In genomic region chr1:72000809-72001208, GRCh38 we compare ENCODE assay signal across 12 cellular contexts.
A peak's percentile ranks its signal among the peaks of the same experiment; 100 is the strongest.
DNase-seq lines count a peak whose midpoint lies in the region; TF ChIP-seq lines count a peak whose summit lies in the region.
"Had no signal": no experiment of that assay in that cellular context is flagged by ENCODE, and none has a peak within 500 bp of the region (broad histone marks: within the 10 kb centered on the region; RNA-seq: fewer than 3 reads in every experiment).

No MANE protein-coding gene starts in this region.

- H3K9ac ChIP-seq in NT2/D1 (ENCODE audit: insufficient read length, low read depth) (no peak overlapping the region), smooth muscle cell (ENCODE audit: low read depth) (no peak overlapping the region)

- no peaks in the 10 kb centered on the region for H3K9me3 Mint-ChIP-seq in MCF 10A (ENCODE audit: unreplicated experiment)
- no peaks in the 10 kb centered on the region for H3K9me3 Mint-ChIP-seq in activated naive CD4-positive, alpha-beta T cell treated with anti-CD3 and anti-CD28 coated beads for 36 hours
- H3K9me3 Mint-ChIP-seq: activated naive CD4-positive, alpha-beta T cell treated with anti-CD3 and anti-CD28 coated beads, Interleukin-2, amount 10 ng/mL, durations not matched to agents 7 days and 5 days had no signal

- no TSS peak for BruUV-seq in MCF 10A (replicated peaks; lab: Mats Ljungman, UMichigan)

- TF ChIP-seq CTCF in MCF 10A (IDR thresholded peaks at IDR 0.05; ENCODE audit: unreplicated experiment), result no peak
- no peak for TF ChIP-seq CTCF in breast epithelium (IDR thresholded peaks at IDR 0.05)
- no peak for TF ChIP-seq CTCF in smooth muscle cell (IDR thresholded peaks at IDR 0.05; ENCODE audit: borderline replicate concordance, insufficient read depth, poor library complexity, severe bottlenecking)

- peak overlapping the region; percentile 36 for H3K4me2 ChIP-seq in smooth muscle cell

- H3K4me1 ChIP-seq in breast epithelium, result no peaks in the 10 kb centered on the region
- no peaks in the 10 kb centered on the region for H3K4me1 ChIP-seq in NT2/D1 (ENCODE audit: insufficient read depth, insufficient read length)
- peaks cover 4% of the 10 kb centered on the region for H3K4me1 ChIP-seq in smooth muscle cell (ENCODE audit: low read depth)

- H4K20me1 ChIP-seq in smooth muscle cell (ENCODE audit: low read depth), result no peaks in the 10 kb centered on the region

- H3K9me3 ChIP-seq in breast epithelium (no peaks in the 10 kb centered on the region), NT2/D1 (ENCODE audit: insufficient read depth, low read length) (no peaks in the 10 kb centered on the region), smooth muscle cell (replicated peaks; ENCODE audit: low read depth) (no peaks in the 10 kb centered on the region)

- POLR2A ChIA-PET in MCF 10A (lab: Yijun Ruan, JAX), result interaction anchor here (0.6 to 1.2 kb wide), 2 partner anchors 9 to 67 kb away, joined by 3 read pairs; no protein-coding TSS in a partner anchor

- TF ChIP-seq POLR2A in breast epithelium (IDR thresholded peaks at IDR 0.05), result no peak

- DNase-seq in MCF 10A (ENCODE audit: unreplicated experiment) (peak; percentile 15), breast epithelium (ENCODE audit: low spot score in 2 of 2) (no peak), NT2/D1 (ENCODE audit: low read depth, low spot score) (peak; percentile 20), epithelial cell of prostate (ENCODE audit: low read depth, low spot score) (peak; percentile 31), smooth muscle cell (lab: John Stamatoyannopoulos, UW; ENCODE audit: unreplicated experiment) (no peak), NCI-H524 treated with DMSO at 0.1 percent for 48 hours (lab: John Stamatoyannopoulos, UW) (no peak), GM19240 (ENCODE audit: insufficient read length, low spot score) (no peak)
- DNase-seq in activated naive CD4-positive, alpha-beta T cell treated with anti-CD3 and anti-CD28 coated beads for 36 hours, result no peak
- DNase-seq: activated CD4-positive, alpha-beta T cell treated with anti-CD3 and anti-CD28 coated beads for 4 hours; activated naive CD4-positive, alpha-beta T cell treated with anti-CD3 and anti-CD28 coated beads, Interleukin-2, amount 10 ng/mL, durations not matched to agents 7 days and 5 days; dorsolateral prefrontal cortex; NCI-H187 had no signal

- H3K27ac Mint-ChIP-seq in MCF 10A (ENCODE audit: low read depth, unreplicated experiment), result peak overlapping the region; percentile 28
- no peak overlapping the region for H3K27ac Mint-ChIP-seq in activated naive CD4-positive, alpha-beta T cell treated with anti-CD3 and anti-CD28 coated beads for 36 hours
- H3K27ac Mint-ChIP-seq: activated naive CD4-positive, alpha-beta T cell treated with anti-CD3 and anti-CD28 coated beads, Interleukin-2, amount 10 ng/mL, durations not matched to agents 7 days and 5 days had no signal

- no peak overlapping the region for H3K4me3 Mint-ChIP-seq in MCF 10A (ENCODE audit: unreplicated experiment)
- H3K4me3 Mint-ChIP-seq in activated naive CD4-positive, alpha-beta T cell treated with anti-CD3 and anti-CD28 coated beads for 36 hours, result no peak overlapping the region
- H3K4me3 Mint-ChIP-seq: activated naive CD4-positive, alpha-beta T cell treated with anti-CD3 and anti-CD28 coated beads, Interleukin-2, amount 10 ng/mL, durations not matched to agents 7 days and 5 days had no signal

- no peaks in the 10 kb centered on the region for H3K36me3 ChIP-seq in breast epithelium
- H3K36me3 ChIP-seq in NT2/D1 (ENCODE audit: insufficient read depth, insufficient read length, low read length), result no peaks in the 10 kb centered on the region
- H3K36me3 ChIP-seq in smooth muscle cell (ENCODE audit: low read depth), result no peaks in the 10 kb centered on the region

- 64% methylated on average over 4 of the region's 4 CpGs for WGBS in smooth muscle cell (ENCODE audit: low lambda C conversion rate)

- H3K27me3 Mint-ChIP-seq in MCF 10A (ENCODE audit: insufficient read depth, unreplicated experiment), result no peaks in the 10 kb centered on the region
- no peaks in the 10 kb centered on the region for H3K27me3 Mint-ChIP-seq in activated naive CD4-positive, alpha-beta T cell treated with anti-CD3 and anti-CD28 coated beads for 36 hours (ENCODE audit: low read depth)
- H3K27me3 Mint-ChIP-seq: activated naive CD4-positive, alpha-beta T cell treated with anti-CD3 and anti-CD28 coated beads, Interleukin-2, amount 10 ng/mL, durations not matched to agents 7 days and 5 days had no signal

- H3F3A ChIP-seq in smooth muscle cell (ENCODE audit: low read depth), result no peaks in the 10 kb centered on the region

- H3K27me3 ChIP-seq in breast epithelium, result no peaks in the 10 kb centered on the region
- no peaks in the 10 kb centered on the region for H3K27me3 ChIP-seq in NT2/D1 (ENCODE audit: insufficient read depth, insufficient read length)
- no peaks in the 10 kb centered on the region for H3K27me3 ChIP-seq in smooth muscle cell (ENCODE audit: low read depth)
- H3K27me3 ChIP-seq: dorsolateral prefrontal cortex had no signal

- H3K4me3 ChIP-seq in breast epithelium, result no peak overlapping the region
- no peak overlapping the region for H3K4me3 ChIP-seq in NT2/D1 (ENCODE audit: insufficient read length, low read depth)
- H3K4me3 ChIP-seq in smooth muscle cell, result no peak overlapping the region
- H3K4me3 ChIP-seq: dorsolateral prefrontal cortex had no signal

- intact Hi-C loops in MCF 10A (cut with micrococcal nuclease) (no loop called here), breast epithelium (cut with DNase I; ENCODE audit: low total_unique reads) (no loop called here)
- intact Hi-C loops in activated naive CD4-positive, alpha-beta T cell treated with anti-CD3 and anti-CD28 coated beads for 36 hours (cut with micrococcal nuclease), result loop anchor here (5.0 kb wide), 1 partner anchor 1076 kb away; no protein-coding TSS in a partner anchor

- CTCF ChIA-PET in MCF 10A (lab: Yijun Ruan, JAX), result no interaction called here
- CTCF ChIA-PET in activated naive CD4-positive, alpha-beta T cell treated with anti-CD3 and anti-CD28 coated beads for 36 hours (lab: Charles Lee), result no interaction called here

- H3K79me2 ChIP-seq in smooth muscle cell (ENCODE audit: low read depth), result no peaks in the 10 kb centered on the region

- H2AFZ ChIP-seq in smooth muscle cell (ENCODE audit: low read depth), result peak overlapping the region; percentile 68

- peaks cover 4% of the 10 kb centered on the region for H3K4me1 Mint-ChIP-seq in MCF 10A (ENCODE audit: insufficient read depth, unreplicated experiment)
- no peaks in the 10 kb centered on the region for H3K4me1 Mint-ChIP-seq in activated naive CD4-positive, alpha-beta T cell treated with anti-CD3 and anti-CD28 coated beads for 36 hours (ENCODE audit: low read depth)
- H3K4me1 Mint-ChIP-seq: activated naive CD4-positive, alpha-beta T cell treated with anti-CD3 and anti-CD28 coated beads, Interleukin-2, amount 10 ng/mL, durations not matched to agents 7 days and 5 days had no signal

- H3K27ac ChIP-seq in breast epithelium, result no peak overlapping the region
- no peak overlapping the region for H3K27ac ChIP-seq in epithelial cell of prostate
- H3K27ac ChIP-seq in smooth muscle cell (ENCODE audit: low read depth), result peak overlapping the region; percentile 21
- H3K27ac ChIP-seq: dorsolateral prefrontal cortex had no signal

- no peaks in the 10 kb centered on the region for H3K36me3 Mint-ChIP-seq in MCF 10A (ENCODE audit: insufficient read depth, unreplicated experiment)
- H3K36me3 Mint-ChIP-seq in activated naive CD4-positive, alpha-beta T cell treated with anti-CD3 and anti-CD28 coated beads for 36 hours (ENCODE audit: low read depth), result no peaks in the 10 kb centered on the region
- H3K36me3 Mint-ChIP-seq: activated naive CD4-positive, alpha-beta T cell treated with anti-CD3 and anti-CD28 coated beads, Interleukin-2, amount 10 ng/mL, durations not matched to agents 7 days and 5 days had no signal

Comparison
In these comparisons a context has a peak if more than half of its experiments do, and no peak if none do; other contexts are left out.
1. DNase-seq: peak in MCF 10A (single experiment), NT2/D1 (single experiment) and epithelial cell of prostate (single experiment); none in breast epithelium (0 of 2), smooth muscle cell (single experiment), NCI-H524 treated with DMSO at 0.1 percent for 48 hours (single experiment), activated naive CD4-positive, alpha-beta T cell treated with anti-CD3 and anti-CD28 coated beads for 36 hours (single experiment) and GM19240 (single experiment).